ENCODE assay signal across 8 cellular contexts in genomic region chr16:20740901-20741491, GRCh38. TPM values are rescaled to one million over a fixed set of nuclear protein-coding genes. Genes with fewer than 3 reads are reported as not detected.
A peak's percentile ranks its signal among the peaks of the same experiment; 100 is the strongest.
DNase-seq lines count a peak whose midpoint lies in the region; ATAC-seq and TF ChIP-seq lines count a peak whose summit lies in the region.

No MANE protein-coding gene starts in this region.

- TF ChIP-seq EP300 in neural cell (conservative IDR thresholded peaks at IDR 0.05; ENCODE audit: poor library complexity, severe bottlenecking): no peak

- H3K4me2 ChIP-seq in GM23338: peak overlapping the region; percentile 84
- peak overlapping the region; percentile 77 for H3K4me2 ChIP-seq in Karpas-422 (ENCODE audit: low read depth, low read length, poor library complexity, severe bottlenecking)
- peak overlapping the region; percentile 76 for H3K4me2 ChIP-seq in neural cell (ENCODE audit: low read length)

- H3K79me2 ChIP-seq in GM23338 (replicated peaks; ENCODE audit: insufficient read depth) (peaks cover 32% of the 10 kb centered on the region), Karpas-422 (ENCODE audit: low read length) (peaks cover 32% of the 10 kb centered on the region), neural cell (replicated peaks; ENCODE audit: insufficient read depth, low read length) (peaks cover 16% of the 10 kb centered on the region)

- H3K36me3 Mint-ChIP-seq in GM23338 (ENCODE audit: low read depth): peaks cover 24% of the 10 kb centered on the region

- H3K9me3 ChIP-seq in Karpas-422 (ENCODE audit: low read length): no peaks in the 10 kb centered on the region
- H3K9me3 ChIP-seq in RWPE2 (ENCODE audit: severe bottlenecking): no peaks in the 10 kb centered on the region
- H3K9me3 ChIP-seq in neural cell (ENCODE audit: low read length): no peaks in the 10 kb centered on the region

- ATAC-seq in GM23338: peak; percentile 92
- peak; percentile 84 for ATAC-seq in RWPE2 (ENCODE audit: low read depth)
- peak; percentile 90 for ATAC-seq in stimulated activated naive CD8-positive, alpha-beta T cell treated with anti-CD3 and anti-CD28 coated beads, Interleukin-15, amount 100 ng/mL, for 72 hours

- DNase-seq in Daoy (ENCODE audit: low read depth) (peak; percentile 89), GM23338 (ENCODE audit: low spot score) (peak; percentile 87), Karpas-422 (peak; percentile 94), RWPE2 (ENCODE audit: low spot score) (peak; percentile 84), fibroblast of villous mesenchyme (ENCODE audit: low read depth) (peak; percentile 79)
- peak; percentile 97 for DNase-seq in activated effector memory CD4-positive, alpha-beta T cell treated with anti-CD3 and anti-CD28 coated beads, Interleukin-2, amount 50 U/mL, for 16 hours
- DNase-seq in stimulated activated naive CD8-positive, alpha-beta T cell treated with anti-CD3 and anti-CD28 coated beads, Interleukin-15, amount 100 ng/mL, for 72 hours: peak; percentile 84 to 89

- H3K9ac ChIP-seq in Karpas-422 (ENCODE audit: low read length) (peak overlapping the region; percentile 96), neural cell (ENCODE audit: low read length) (peak overlapping the region; percentile 99)

- peaks cover 8% of the 10 kb centered on the region; the same call in 1 of the 2 replicates for H3K4me1 ChIP-seq in GM23338 (ENCODE audit: insufficient read depth)
- peaks cover 11% of the 10 kb centered on the region for H3K4me1 ChIP-seq in Karpas-422 (ENCODE audit: low read length)
- peaks cover 11% of the 10 kb centered on the region for H3K4me1 ChIP-seq in RWPE2 (ENCODE audit: insufficient read depth, poor library complexity, severe bottlenecking)

- peaks cover 5% of the 10 kb centered on the region; the same call in 2 of the 3 replicates for H3K4me1 Mint-ChIP-seq in GM23338
- H3K4me1 Mint-ChIP-seq in stimulated activated naive CD8-positive, alpha-beta T cell treated with anti-CD3 and anti-CD28 coated beads, Interleukin-15, amount 100 ng/mL, for 72 hours: peaks cover 29% of the 10 kb centered on the region

- H3K27me3 Mint-ChIP-seq in GM23338 (ENCODE audit: insufficient read depth, low read depth, poor library complexity): peaks cover 12% of the 10 kb centered on the region
- H3K27me3 Mint-ChIP-seq in stimulated activated naive CD8-positive, alpha-beta T cell treated with anti-CD3 and anti-CD28 coated beads, Interleukin-15, amount 100 ng/mL, for 72 hours: no peaks in the 10 kb centered on the region

- H3F3A ChIP-seq in GM23338 (replicated peaks; ENCODE audit: low read depth): no peaks in the 10 kb centered on the region
- no peaks in the 10 kb centered on the region for H3F3A ChIP-seq in neural cell (ENCODE audit: insufficient read depth, low read length, poor library complexity, severe bottlenecking)

- H3K9me2 ChIP-seq in GM23338 (ENCODE audit: insufficient read depth): peaks cover 8% of the 10 kb centered on the region; the same call in 1 of the 2 replicates
- H3K9me2 ChIP-seq in Karpas-422 (replicated peaks; ENCODE audit: insufficient read depth, low read length): no peaks in the 10 kb centered on the region
- no peaks in the 10 kb centered on the region for H3K9me2 ChIP-seq in neural cell (ENCODE audit: insufficient read depth, low read length)

- TF ChIP-seq RAD21 in neural cell (conservative IDR thresholded peaks at IDR 0.05): no peak

- H3K4me3 ChIP-seq in GM23338 (peak overlapping the region; percentile 88), Karpas-422 (ENCODE audit: low read length) (peak overlapping the region; percentile 93), RWPE2 (ENCODE audit: severe bottlenecking) (peak overlapping the region; percentile 96), fibroblast of villous mesenchyme (ENCODE audit: low read depth, low read length) (peak overlapping the region; percentile 100), neural cell (ENCODE audit: low read length) (peak overlapping the region; percentile 97)

- H2AFZ ChIP-seq in GM23338: peak overlapping the region; percentile 86; the same call in 1 of the 2 replicates
- no peak overlapping the region for H2AFZ ChIP-seq in Karpas-422 (ENCODE audit: low read length)
- peak overlapping the region; percentile 33 for H2AFZ ChIP-seq in neural cell (ENCODE audit: low read depth, low read length)

- H4K20me1 ChIP-seq in GM23338 (replicated peaks; ENCODE audit: insufficient read depth) (peaks cover 21% of the 10 kb centered on the region), Karpas-422 (ENCODE audit: insufficient read depth, low read depth, low read length) (peaks cover 29% of the 10 kb centered on the region), neural cell (ENCODE audit: insufficient read depth) (peaks cover 4% of the 10 kb centered on the region)

- no peak for TF ChIP-seq CTCF in GM23338 (conservative IDR thresholded peaks at IDR 0.05; ENCODE audit: low read depth in 2 of 2)
- TF ChIP-seq CTCF in RWPE2 (IDR thresholded peaks at IDR 0.05; ENCODE audit: poor library complexity, severe bottlenecking): no peak
- no peak for TF ChIP-seq CTCF in fibroblast of villous mesenchyme (IDR thresholded peaks at IDR 0.05; ENCODE audit: insufficient read depth, low read depth, low read length)
- TF ChIP-seq CTCF in neural cell (IDR thresholded peaks at IDR 0.05; ENCODE audit: poor library complexity, severe bottlenecking): no peak

- peaks cover 12% of the 10 kb centered on the region; the same call in 2 of the 3 replicates for H3K9me3 Mint-ChIP-seq in GM23338
- H3K9me3 Mint-ChIP-seq in stimulated activated naive CD8-positive, alpha-beta T cell treated with anti-CD3 and anti-CD28 coated beads, Interleukin-15, amount 100 ng/mL, for 72 hours: no peaks in the 10 kb centered on the region

- H3K4me3 Mint-ChIP-seq in GM23338: peak overlapping the region; percentile 97
- peak overlapping the region; percentile 87 to 93 for H3K4me3 Mint-ChIP-seq in stimulated activated naive CD8-positive, alpha-beta T cell treated with anti-CD3 and anti-CD28 coated beads, Interleukin-15, amount 100 ng/mL, for 72 hours

- H3K27me3 ChIP-seq in GM23338 (ENCODE audit: insufficient read depth) (no peaks in the 10 kb centered on the region), Karpas-422 (ENCODE audit: low read length) (no peaks in the 10 kb centered on the region), RWPE2 (ENCODE audit: insufficient read depth, poor library complexity, severe bottlenecking) (no peaks in the 10 kb centered on the region), neural cell (ENCODE audit: insufficient read depth, low read depth, low read length) (no peaks in the 10 kb centered on the region)

- no peak overlapping the region for H3K27ac ChIP-seq in GM23338 (ENCODE audit: low read depth)
- H3K27ac ChIP-seq in Karpas-422 (ENCODE audit: low read length): no peak overlapping the region
- H3K27ac ChIP-seq in RWPE2 (ENCODE audit: poor library complexity, severe bottlenecking): peak overlapping the region; percentile 62
- peak overlapping the region; percentile 98 for H3K27ac ChIP-seq in neural cell (ENCODE audit: low read length)

- H3K27ac Mint-ChIP-seq in GM23338: peak overlapping the region; percentile 94
- peak overlapping the region; percentile 90 to 96 for H3K27ac Mint-ChIP-seq in stimulated activated naive CD8-positive, alpha-beta T cell treated with anti-CD3 and anti-CD28 coated beads, Interleukin-15, amount 100 ng/mL, for 72 hours

- peaks cover 21% of the 10 kb centered on the region for H3K36me3 ChIP-seq in GM23338 (ENCODE audit: insufficient read depth)
- H3K36me3 ChIP-seq in Karpas-422 (ENCODE audit: insufficient read depth, low read length): peaks cover 29% of the 10 kb centered on the region
- peaks cover 42% of the 10 kb centered on the region for H3K36me3 ChIP-seq in RWPE2 (ENCODE audit: low read depth)
- H3K36me3 ChIP-seq in neural cell (ENCODE audit: insufficient read depth, low read length): peaks cover 10% of the 10 kb centered on the region

TF ChIP-seq in GM23338, 12 proteins besides CTCF, POLR2A, EP300 and RAD21 (continues in another document):
- TF ChIP-seq POLR2AphosphoS5 (IDR thresholded peaks at IDR 0.05; ENCODE audit: low read depth): peak; percentile 15; the same call in 1 of the 2 replicates

TF ChIP-seq in neural cell, 6 proteins besides CTCF, POLR2A, EP300 and RAD21:
- TF ChIP-seq SMC3 (conservative IDR thresholded peaks at IDR 0.05; ENCODE audit: poor library complexity) (peak; percentile 8), POLR2AphosphoS5 (IDR thresholded peaks at IDR 0.05) (no peak)

RNA-seq across cellular contexts. Expression of gene THUMPD1, which starts 0.6 kb away (rescaled TPM):
- total RNA-seq in Daoy (2014; rRNA removed; shearing (Covaris generic)): 47.7 and 63.0 TPM in 2 replicates
- total RNA-seq in GM23338 (2014; rRNA removed; shearing (Covaris generic)): 88.0 and 93.0 TPM in 2 replicates
- polyA plus RNA-seq in GM23338 (2016; fragmentation: Nextera tagmentation; extraction: Ambion mirVana) (32.9 and 44.6 TPM in 2 replicates), neural cell (53.6 and 57.1 TPM in 2 replicates)
- total RNA-seq in Karpas-422 (2014; rRNA removed; shearing (Covaris generic); ENCODE audit: low replicate concordance): 38.4 and 40.7 TPM in 2 replicates
- total RNA-seq in fibroblast of villous mesenchyme: 69.6 and 74.7 TPM in 2 replicates
- 156 and 169 TPM in 2 replicates for polyA minus RNA-seq in neural cell

RNA-seq across cellular contexts. Expression of gene ACSM3, which starts 22.8 kb away (rescaled TPM):
- 2.2 and 4.8 TPM in 2 replicates for total RNA-seq in Daoy (2014; rRNA removed; shearing (Covaris generic))
- total RNA-seq in GM23338 (2014; rRNA removed; shearing (Covaris generic)): 8.7 and 13.4 TPM in 2 replicates
- polyA plus RNA-seq in GM23338 (2016; fragmentation: Nextera tagmentation; extraction: Ambion mirVana) (4.8 and 5.7 TPM in 2 replicates), neural cell (0.57 TPM in 1 of 2 replicates, not detected in the other)
- total RNA-seq in Karpas-422 (2014; rRNA removed; shearing (Covaris generic); ENCODE audit: low replicate concordance): 1.1 and 1.6 TPM in 2 replicates
- 0.32 and 0.86 TPM in 2 replicates for total RNA-seq in fibroblast of villous mesenchyme
- not detected in 2 replicates for polyA minus RNA-seq in neural cell

RNA-seq across cellular contexts. Expression of gene ACSM1, which starts 43.5 kb away (rescaled TPM):
- not detected in 2 replicates for total RNA-seq in Daoy (2014; rRNA removed; shearing (Covaris generic))
- total RNA-seq in GM23338 (2014; rRNA removed; shearing (Covaris generic)): 0.38 and 1.4 TPM in 2 replicates
- polyA plus RNA-seq in GM23338 (2016; fragmentation: Nextera tagmentation; extraction: Ambion mirVana) (0.26 and 0.34 TPM in 2 replicates), neural cell (not detected in 2 replicates)
- total RNA-seq in Karpas-422 (2014; rRNA removed; shearing (Covaris generic); ENCODE audit: low replicate concordance): not detected in 2 replicates
- not detected in 2 replicates for total RNA-seq in fibroblast of villous mesenchyme
- not detected in 2 replicates for polyA minus RNA-seq in neural cell

Comparison
In these comparisons a context has a peak if more than half of its experiments do, and no peak if none do; other contexts are left out.
1. H3K27ac ChIP-seq: peak in RWPE2 (single experiment) and neural cell (single experiment); none in GM23338 (single experiment) and Karpas-422 (single experiment).
2. Peak in every context shown above with its lines, with median percentiles within 50 percentile points of each other: DNase-seq, ATAC-seq, H3K4me2 ChIP-seq and H3K4me3 ChIP-seq.